9 cellular contexts compared by ENCODE assay signal in genomic region chr18:80218341-80219227, GRCh38.
"Had no signal": no experiment of that assay in that cellular context is flagged by ENCODE, and none has a peak within 500 bp of the region (broad histone marks: within the 10 kb centered on the region; RNA-seq: fewer than 3 reads in every experiment).

No MANE protein-coding gene starts in this region.

- ATAC-seq: GM23338, HepG2 had no signal

- FAIRE-seq: H1, H54, HepG2 had no signal

- H3K27ac ChIP-seq: HL-60 had no signal

- DNase-seq: H9, HCEC 1CT, HFFc6, KBM-7 had no signal

- H3K4me3 ChIP-seq: GM23338 had no signal
